1 cellular context compared by ENCODE assay signal in genomic region chr1:174266476-174266875, GRCh38.
A peak's percentile ranks its signal among the peaks of the same experiment; 100 is the strongest.
TF ChIP-seq lines count a peak whose summit lies in the region.

No MANE protein-coding gene starts in this region.

TF ChIP-seq in HepG2, 621 proteins besides CTCF, POLR2A, EP300 and RAD21 (continued from another document):
- TF ChIP-seq ZNF547 (CRISPR knock-in tag; IDR thresholded peaks at IDR 0.05), result no peak
- no peak for TF ChIP-seq DPF2 (CRISPR knock-in tag; IDR thresholded peaks at IDR 0.05; ENCODE audit: borderline replicate concordance, low read depth)
- 0 out of 2 replicates have a peak, but pooled peaks have one; percentile 45 for TF ChIP-seq POGZ (CRISPR knock-in tag; IDR thresholded peaks at IDR 0.05)
- TF ChIP-seq RFX3 (CRISPR knock-in tag; IDR thresholded peaks at IDR 0.05), result no peak
- TF ChIP-seq GATAD2A (CRISPR knock-in tag; IDR thresholded peaks at IDR 0.05), result 0 out of 2 replicates have a peak, but pooled peaks have one; percentile 11
- TF ChIP-seq ATF3 (CRISPR knock-in tag; IDR thresholded peaks at IDR 0.05), result no peak
- TF ChIP-seq NFYC (CRISPR knock-in tag; IDR thresholded peaks at IDR 0.05), result peak; percentile 56
- TF ChIP-seq NFATC3 (CRISPR knock-in tag; IDR thresholded peaks at IDR 0.05), result no peak
- no peak for TF ChIP-seq SMARCC2 (IDR thresholded peaks at IDR 0.05)
- TF ChIP-seq REXO4 (CRISPR knock-in tag; IDR thresholded peaks at IDR 0.05; ENCODE audit: borderline replicate concordance), result no peak
- TF ChIP-seq DMAP1 (CRISPR knock-in tag; IDR thresholded peaks at IDR 0.05), result no peak
- no peak for TF ChIP-seq TERF1 (CRISPR knock-in tag; IDR thresholded peaks at IDR 0.05)
- TF ChIP-seq HOXA3 (CRISPR knock-in tag; IDR thresholded peaks at IDR 0.05), result no peak
- 0 out of 2 replicates have a peak, but pooled peaks have one; percentile 37 for TF ChIP-seq ZMYM4 (CRISPR knock-in tag; IDR thresholded peaks at IDR 0.05)
- TF ChIP-seq ZNF83 (CRISPR knock-in tag; IDR thresholded peaks at IDR 0.05; ENCODE audit: borderline replicate concordance), result no peak
- no peak for TF ChIP-seq KLF9 (CRISPR knock-in tag; IDR thresholded peaks at IDR 0.05; ENCODE audit: low read depth)
- peak; percentile 30; the same call in 1 of the 2 replicates for TF ChIP-seq ARID5B (CRISPR knock-in tag; IDR thresholded peaks at IDR 0.05)
- no peak for TF ChIP-seq ZNF383 (CRISPR knock-in tag; IDR thresholded peaks at IDR 0.05; ENCODE audit: borderline replicate concordance)
- TF ChIP-seq ZNF234 (CRISPR knock-in tag; conservative IDR thresholded peaks at IDR 0.05), result no peak
- TF ChIP-seq PTBP1 (IDR thresholded peaks at IDR 0.05; ENCODE audit: low read depth, low read length, poor library complexity, severe bottlenecking), result no peak
- no peak for TF ChIP-seq ELF3 (CRISPR knock-in tag; IDR thresholded peaks at IDR 0.05)
- TF ChIP-seq GPN1 (CRISPR knock-in tag; IDR thresholded peaks at IDR 0.05; ENCODE audit: borderline replicate concordance), result no peak
- peak; percentile 37; the same call in 1 of the 2 replicates for TF ChIP-seq CEBPG (CRISPR knock-in tag; IDR thresholded peaks at IDR 0.05)
- TF ChIP-seq PRDM15 (CRISPR knock-in tag; IDR thresholded peaks at IDR 0.05), result no peak
- TF ChIP-seq ZSCAN21 (CRISPR knock-in tag; IDR thresholded peaks at IDR 0.05; ENCODE audit: borderline replicate concordance), result no peak
- no peak for TF ChIP-seq ZBTB46 (CRISPR knock-in tag; IDR thresholded peaks at IDR 0.05; ENCODE audit: borderline replicate concordance)
- peak; percentile 58; the same call in 1 of the 2 replicates for TF ChIP-seq DRAP1 (CRISPR knock-in tag; IDR thresholded peaks at IDR 0.05)
- peak; percentile 30; the same call in 1 of the 2 replicates for TF ChIP-seq CEBPB (IDR thresholded peaks at IDR 0.05; ENCODE audit: borderline replicate concordance, low read depth, low read length)
- TF ChIP-seq FOSL1 (CRISPR knock-in tag; IDR thresholded peaks at IDR 0.05; ENCODE audit: borderline replicate concordance), result no peak
- peak; percentile 9; the same call in 1 of the 2 replicates for TF ChIP-seq ZNF652 (CRISPR knock-in tag; IDR thresholded peaks at IDR 0.05; ENCODE audit: borderline replicate concordance, low read depth)
- no peak for TF ChIP-seq SRSF4 (IDR thresholded peaks at IDR 0.05; ENCODE audit: low read depth, low read length, poor library complexity, severe bottlenecking)
- no peak for TF ChIP-seq GLI4 (CRISPR knock-in tag; IDR thresholded peaks at IDR 0.05; ENCODE audit: borderline replicate concordance)
- no peak for TF ChIP-seq HNRNPUL1 (IDR thresholded peaks at IDR 0.05; ENCODE audit: low read depth, low read length)
- peak; percentile 21; the same call in 1 of the 2 replicates for TF ChIP-seq EHMT2 (IDR thresholded peaks at IDR 0.05; ENCODE audit: borderline replicate concordance, low read depth, low read length)
- 0 out of 2 replicates have a peak, but pooled peaks have one; percentile 14 for TF ChIP-seq MIXL1 (CRISPR knock-in tag; IDR thresholded peaks at IDR 0.05)
- TF ChIP-seq NKX3-1 (CRISPR knock-in tag; IDR thresholded peaks at IDR 0.05), result no peak
- TF ChIP-seq KLF16 (CRISPR knock-in tag; IDR thresholded peaks at IDR 0.05), result no peak
- no peak for TF ChIP-seq HES4 (CRISPR knock-in tag; IDR thresholded peaks at IDR 0.05; ENCODE audit: borderline replicate concordance)
- no peak for TF ChIP-seq DZIP1 (CRISPR knock-in tag; IDR thresholded peaks at IDR 0.05)
